Comparison of ENCODE assay signal across 11 cellular contexts in genomic region chr9:120873512-120873911, GRCh38. TPM values are rescaled to one million over a fixed set of nuclear protein-coding genes. Genes with fewer than 3 reads are reported as not detected.
DNase-seq lines count a peak whose midpoint lies in the region; ATAC-seq and TF ChIP-seq lines count a peak whose summit lies in the region.
"Had no signal": no experiment of that assay in that cellular context is flagged by ENCODE, and none has a peak within 500 bp of the region (broad histone marks: within the 10 kb centered on the region; RNA-seq: fewer than 3 reads in every experiment).

No MANE protein-coding gene starts in this region.

- intact Hi-C loops in heart left ventricle (cut with DNase I), result loop anchor here in 2 of 10 donors (5.0 to 10.0 kb wide), 3 partner anchors 64 to 191 kb away; partner anchors contain the start of gene MEGF9 (in 1 of the 2)

- H3K27me3 ChIP-seq in right atrium auricular region (no peaks in the 10 kb centered on the region), heart left ventricle (no peaks in the 10 kb centered on the region)
- H3K27me3 ChIP-seq: heart right ventricle had no signal

- CTCF ChIA-PET in HEK293 (lab: Yijun Ruan, JAX), result interaction anchor here (0.9 to 1.0 kb wide), 2 partner anchors 10 to 112 kb away, joined by 3 read pairs; no protein-coding TSS in a partner anchor

- peaks cover 0 to 36% of the 10 kb centered on the region in 2 experiments; a peak in 2 of 3 replicates for H3K36me3 ChIP-seq in HEK293 (ENCODE audit: control insufficient read depth in 2 of 2, insufficient read depth in 1 of 2, low read length in 2 of 2)
- H3K36me3 ChIP-seq in right atrium auricular region, result no peaks in the 10 kb centered on the region
- peaks cover 0 to 28% (median 4%) of the 10 kb centered on the region in 9 donors for H3K36me3 ChIP-seq in heart left ventricle

- TF ChIP-seq POLR2A in heart left ventricle (IDR thresholded peaks at IDR 0.05), result no peak

- H3K4me3 ChIP-seq in HEK293 (ENCODE audit: low read depth, low read length) (no peak overlapping the region), right atrium auricular region (no peak overlapping the region), heart left ventricle (no peak overlapping the region)
- H3K4me3 ChIP-seq: heart right ventricle, psoas muscle had no signal

- POLR2A ChIA-PET in HEK293 (lab: Yijun Ruan, JAX), result interaction anchor here (1.2 kb wide), 1 partner anchor 62 kb away, joined by 3 read pairs; no protein-coding TSS in a partner anchor

- TF ChIP-seq CTCF in HEK293 (tag by site-specific recombination; IDR thresholded peaks at IDR 0.05) (no peak), right atrium auricular region (IDR thresholded peaks at IDR 0.05) (no peak), heart left ventricle (IDR thresholded peaks at IDR 0.05) (no peak)

- H3K4me1 ChIP-seq in HEK293 (ENCODE audit: control insufficient read depth, insufficient read depth, low read length), result no peaks in the 10 kb centered on the region
- H3K4me1 ChIP-seq in right atrium auricular region, result peaks cover 0 to 23% of the 10 kb centered on the region in 2 donors
- peaks cover 0 to 34% (median 8%) of the 10 kb centered on the region in 12 donors for H3K4me1 ChIP-seq in heart left ventricle
- H3K4me1 ChIP-seq: psoas muscle had no signal

- WGBS in heart left ventricle, 4 donors, result 79 to 93% (median 83%) methylated on average over 4 of the region's 4 CpGs

- DNase-seq in ACHN, result peak; percentile 71
- DNase-seq in SHP77 (lab: John Stamatoyannopoulos, UW), result peak; percentile 46 to 63
- DNase-seq in glomerular visceral epithelial cell (ENCODE audit: extremely low spot score), result peak; percentile 86
- DNase-seq in right atrium auricular region (ENCODE audit: low spot score), result no peak
- DNase-seq in activated CD4-positive, CD25-positive, alpha-beta regulatory T cell (lab: John Stamatoyannopoulos, UW), result no peak
- no peak for DNase-seq in NCI-H1436 treated with DMSO at 0.1 percent for 48 hours (lab: John Stamatoyannopoulos, UW)
- DNase-seq in heart left ventricle, result no peak
- DNase-seq: heart right ventricle, NCI-H2171, psoas muscle had no signal

- in situ Hi-C loops in ACHN (cut with HindIII; ENCODE audit: low pct_ligation_motif_present, low pct_unique_long_range_greater_than_20kb, low sequenced_read_pairs), result no loop called here

- H3K9me3 ChIP-seq in HEK293 (ENCODE audit: control insufficient read depth, insufficient read depth, low read depth, low read length), result no peaks in the 10 kb centered on the region
- H3K9me3 ChIP-seq in right atrium auricular region, result no peaks in the 10 kb centered on the region
- no peaks in the 10 kb centered on the region for H3K9me3 ChIP-seq in heart left ventricle
- H3K9me3 ChIP-seq: heart right ventricle, psoas muscle had no signal

- no peak for ATAC-seq in heart left ventricle
- ATAC-seq: heart right ventricle, psoas muscle had no signal

- H3K27ac ChIP-seq in HEK293 (ENCODE audit: extremely low read depth, low read depth, low read length) (no peak overlapping the region), right atrium auricular region (no peak overlapping the region), heart left ventricle (no peak overlapping the region)
- H3K27ac ChIP-seq: heart right ventricle, psoas muscle had no signal

TF ChIP-seq in HEK293, 187 proteins besides CTCF, POLR2A, EP300 and RAD21 (continues in another document):
- no peak for TF ChIP-seq ZNF837 (tag by site-specific recombination; IDR thresholded peaks at IDR 0.05)
- no peak for TF ChIP-seq ZNF530 (tag by site-specific recombination; IDR thresholded peaks at IDR 0.05; ENCODE audit: low read depth)
- TF ChIP-seq ZNF239 (tag by site-specific recombination; IDR thresholded peaks at IDR 0.05), result no peak
- TF ChIP-seq ZNF280C (tag by site-specific recombination; IDR thresholded peaks at IDR 0.05), result no peak
- TF ChIP-seq GLIS1 (tag by site-specific recombination; IDR thresholded peaks at IDR 0.05), result peak; percentile 18; the same call in 1 of the 2 replicates
- no peak for TF ChIP-seq TCF7L2 (IDR thresholded peaks at IDR 0.05; ENCODE audit: borderline replicate concordance, low read depth, low read length)
- TF ChIP-seq ZSCAN16 (tag by site-specific recombination; IDR thresholded peaks at IDR 0.05), result no peak
- no peak for TF ChIP-seq ZNF10 (tag by site-specific recombination; IDR thresholded peaks at IDR 0.05)
- TF ChIP-seq AEBP2 (tag by site-specific recombination; IDR thresholded peaks at IDR 0.05; ENCODE audit: borderline replicate concordance), result no peak
- no peak for TF ChIP-seq ZNF16 (tag by site-specific recombination; IDR thresholded peaks at IDR 0.05; ENCODE audit: low read depth)
- TF ChIP-seq ZNF707 (tag by site-specific recombination; IDR thresholded peaks at IDR 0.05), result no peak
- TF ChIP-seq INSM2 (tag by site-specific recombination; IDR thresholded peaks at IDR 0.05), result no peak
- TF ChIP-seq WT1 (tag by site-specific recombination; IDR thresholded peaks at IDR 0.05), result peak; percentile 78
- TF ChIP-seq ZNF23 (tag by site-specific recombination; IDR thresholded peaks at IDR 0.05; ENCODE audit: borderline replicate concordance), result no peak
- TF ChIP-seq ZNF621 (tag by site-specific recombination; IDR thresholded peaks at IDR 0.05), result no peak
- TF ChIP-seq ZBTB1 (tag by site-specific recombination; IDR thresholded peaks at IDR 0.05), result no peak
- no peak for TF ChIP-seq ZNF76 (tag by site-specific recombination; IDR thresholded peaks at IDR 0.05; ENCODE audit: borderline replicate concordance, low read depth)
- TF ChIP-seq ZSCAN23 (tag by site-specific recombination; IDR thresholded peaks at IDR 0.05), result no peak
- TF ChIP-seq KLF17 (tag by site-specific recombination; IDR thresholded peaks at IDR 0.05), result peak; percentile 79
- no peak for TF ChIP-seq ZNF501 (tag by site-specific recombination; IDR thresholded peaks at IDR 0.05)
- TF ChIP-seq ZNF677 (tag by site-specific recombination; IDR thresholded peaks at IDR 0.05), result no peak
- 0 out of 2 replicates have a peak, but pooled peaks have one; percentile 17 for TF ChIP-seq KLF8 (tag by site-specific recombination; IDR thresholded peaks at IDR 0.05)
- TF ChIP-seq ZNF302 (tag by site-specific recombination; IDR thresholded peaks at IDR 0.05; ENCODE audit: low read depth), result no peak

RNA-seq across cellular contexts. Expression of gene PHF19, which starts 3.5 kb away (rescaled TPM):
- total RNA-seq in right atrium auricular region, result 10 to 100 TPM; 11.9 to 13.9 TPM
- 10 to 100 TPM in 8 of 9 donors, 1 to 10 TPM in 1; 9.6 to 28.0 (median 12.5) TPM for total RNA-seq in heart left ventricle
- polyA plus RNA-seq in heart left ventricle, result 10 to 100 TPM; 11.0 to 15.4 TPM

RNA-seq across cellular contexts. Expression of gene PSMD5, which starts 30.8 kb away (rescaled TPM):
- total RNA-seq in right atrium auricular region (10 to 100 TPM; 12.8 to 13.9 TPM), heart left ventricle (10 to 100 TPM; 10.2 to 17.9 (median 13.4) TPM)
- 10 to 100 TPM in 1 of 2 donors, 1 to 10 TPM in 1; 4.8 to 16.5 TPM for polyA plus RNA-seq in heart left ventricle

RNA-seq across cellular contexts. Expression of gene TRAF1, which starts 53.1 kb away (rescaled TPM):
- total RNA-seq in right atrium auricular region (1 to 10 TPM; 2.0 to 3.0 TPM), heart left ventricle (1 to 10 TPM in 7 of 9 donors, under 1 TPM in 2; 0.93 to 7.8 (median 1.8) TPM)
- 1 to 10 TPM; 1.7 to 2.4 TPM for polyA plus RNA-seq in heart left ventricle

Comparison
In these comparisons a context has a peak if more than half of its experiments do, and no peak if none do; other contexts are left out.
1. DNase-seq: peak in ACHN (single experiment), SHP77 (2 of 2) and glomerular visceral epithelial cell (single experiment); none in right atrium auricular region (single experiment), activated CD4-positive, CD25-positive, alpha-beta regulatory T cell (0 of 4), NCI-H1436 treated with DMSO at 0.1 percent for 48 hours (single experiment) and heart left ventricle (0 of 5).